In genomic region chr9:132745911-132746709, GRCh38 we compare ENCODE assay signal across 17 cellular contexts.
"Had no signal": no experiment of that assay in that cellular context is flagged by ENCODE, and none has a peak within 500 bp of the region (broad histone marks: within the 10 kb centered on the region; RNA-seq: fewer than 3 reads in every experiment).

No MANE protein-coding gene starts in this region.

- H3K4me3 Mint-ChIP-seq: activated B cell treated with CpG ODN at 0.5 μM for 24 hours; activated CD4-positive, alpha-beta T cell treated with anti-CD3 and anti-CD28 coated beads, Interleukin-2, amount 10 ng/mL, durations not matched to agents 24 days and 14 days; activated CD8-positive, alpha-beta T cell treated with anti-CD3 and anti-CD28 coated beads, Interleukin-2, amount 10 ng/mL, durations not matched to agents 7 days and 5 days; activated T-helper 17 cell treated with anti-CD3 and anti-CD28 coated beads, Interleukin-2, amount 50 U/mL, for 72 hours had no signal

- FAIRE-seq: islet of Langerhans had no signal

- H3K36me3 Mint-ChIP-seq: naive B cell had no signal

- ATAC-seq: activated CD8-positive, alpha-beta T cell treated with anti-CD3 and anti-CD28 coated beads, Interleukin-2, amount 10 ng/mL, durations not matched to agents 7 days and 5 days; activated T-helper 17 cell treated with anti-CD3 and anti-CD28 coated beads, Interleukin-2, amount 50 U/mL, for 72 hours; left lobe of liver had no signal

- H3K27me3 ChIP-seq: right atrium auricular region had no signal

- H3K27ac Mint-ChIP-seq: activated B cell treated with CpG ODN at 0.5 μM for 24 hours; activated CD4-positive, alpha-beta T cell treated with anti-CD3 and anti-CD28 coated beads, Interleukin-2, amount 10 ng/mL, durations not matched to agents 24 days and 14 days; activated CD8-positive, alpha-beta T cell treated with anti-CD3 and anti-CD28 coated beads, Interleukin-2, amount 10 ng/mL, durations not matched to agents 7 days and 5 days; activated T-helper 17 cell treated with anti-CD3 and anti-CD28 coated beads, Interleukin-2, amount 50 U/mL, for 72 hours; naive B cell; progenitor cell of endocrine pancreas had no signal

- H3K4me1 Mint-ChIP-seq: activated B cell treated with CpG ODN at 0.5 μM for 24 hours; activated CD4-positive, alpha-beta T cell treated with anti-CD3 and anti-CD28 coated beads, Interleukin-2, amount 10 ng/mL, durations not matched to agents 24 days and 14 days; activated T-helper 17 cell treated with anti-CD3 and anti-CD28 coated beads, Interleukin-2, amount 50 U/mL, for 72 hours had no signal

- DNase-seq: activated B cell treated with CpG ODN at 0.5 μM for 24 hours; activated CD4-positive, alpha-beta T cell treated with anti-CD3 and anti-CD28 coated beads, Interleukin-2, amount 10 ng/mL, durations not matched to agents 24 days and 14 days; activated CD8-positive, alpha-beta T cell treated with anti-CD3 and anti-CD28 coated beads, Interleukin-2, amount 10 ng/mL, durations not matched to agents 7 days and 5 days; activated naive CD4-positive, alpha-beta T cell treated with Interleukin-2 at 50 U/mL for 16 hours; activated T-cell treated with anti-CD3 and anti-CD28 coated beads for 4 hours; erythroblast; naive B cell; nucleus accumbens; T-helper 2 cell had no signal

- H3K4me1 ChIP-seq: breast epithelium, right atrium auricular region had no signal

- H3K36me3 ChIP-seq: breast epithelium, right atrium auricular region, thoracic aorta had no signal

- H3K27ac ChIP-seq: breast epithelium, dorsolateral prefrontal cortex, right atrium auricular region, thoracic aorta had no signal

- H3K9me3 ChIP-seq: breast epithelium, right atrium auricular region, thoracic aorta had no signal

- H3K9me3 Mint-ChIP-seq: activated B cell treated with CpG ODN at 0.5 μM for 24 hours; activated CD4-positive, alpha-beta T cell treated with anti-CD3 and anti-CD28 coated beads, Interleukin-2, amount 10 ng/mL, durations not matched to agents 24 days and 14 days; activated T-helper 17 cell treated with anti-CD3 and anti-CD28 coated beads, Interleukin-2, amount 50 U/mL, for 72 hours; naive B cell had no signal

- H3K4me3 ChIP-seq: breast epithelium, thoracic aorta had no signal
